ENCODE assay signal across 25 cellular contexts in genomic region chr2:573805-574392, GRCh38.
"Had no signal": no experiment of that assay in that cellular context is flagged by ENCODE, and none has a peak within 500 bp of the region (broad histone marks: within the 10 kb centered on the region; RNA-seq: fewer than 3 reads in every experiment).

No MANE protein-coding gene starts in this region.

- H3K4me3 ChIP-seq: left ventricle myocardium inferior, lung, neural progenitor cell, sigmoid colon, spleen, suprapubic skin, thoracic aorta, tibial artery, uterus had no signal

- H3K79me2 ChIP-seq: parathyroid adenoma had no signal

- H3K4me2 ChIP-seq: neural progenitor cell had no signal

- H2AFZ ChIP-seq: neural progenitor cell, parathyroid adenoma had no signal

- H3K36me3 ChIP-seq: left ventricle myocardium inferior, neural progenitor cell, neutrophil, sigmoid colon, spleen, suprapubic skin, thoracic aorta, tibial artery, uterus had no signal

- H3K27me3 ChIP-seq: neural progenitor cell, neutrophil, sigmoid colon, tibial artery, uterus had no signal

- H3K9me3 ChIP-seq: neutrophil, suprapubic skin had no signal

- H3K9ac ChIP-seq: neural progenitor cell, parathyroid adenoma had no signal

- DNase-seq: hypothalamus; immature natural killer cell; kidney; left colon; left ventricle myocardium inferior; mesendoderm; naive B cell; natural killer cell; nephron progenitor cell; occipital lobe; right cardiac atrium; sigmoid colon; small intestine; spleen; stimulated activated CD4-positive, alpha-beta T cell treated with anti-CD3 and anti-CD28 coated beads, Interleukin-4, amount 100 ng/mL, for 24 hours; stimulated activated naive CD4-positive, alpha-beta T cell; tibial artery; trophoblast cell; uterus had no signal

- H3K27ac ChIP-seq: left ventricle myocardium inferior, neural progenitor cell, neutrophil, parathyroid adenoma, sigmoid colon, spleen, thoracic aorta, tibial artery, uterus had no signal

- H3K4me1 ChIP-seq: left ventricle myocardium inferior, neural progenitor cell, parathyroid adenoma, sigmoid colon, spleen, tibial artery, uterus had no signal
